9 cellular contexts compared by ENCODE assay signal in the genomic region with DNA sequence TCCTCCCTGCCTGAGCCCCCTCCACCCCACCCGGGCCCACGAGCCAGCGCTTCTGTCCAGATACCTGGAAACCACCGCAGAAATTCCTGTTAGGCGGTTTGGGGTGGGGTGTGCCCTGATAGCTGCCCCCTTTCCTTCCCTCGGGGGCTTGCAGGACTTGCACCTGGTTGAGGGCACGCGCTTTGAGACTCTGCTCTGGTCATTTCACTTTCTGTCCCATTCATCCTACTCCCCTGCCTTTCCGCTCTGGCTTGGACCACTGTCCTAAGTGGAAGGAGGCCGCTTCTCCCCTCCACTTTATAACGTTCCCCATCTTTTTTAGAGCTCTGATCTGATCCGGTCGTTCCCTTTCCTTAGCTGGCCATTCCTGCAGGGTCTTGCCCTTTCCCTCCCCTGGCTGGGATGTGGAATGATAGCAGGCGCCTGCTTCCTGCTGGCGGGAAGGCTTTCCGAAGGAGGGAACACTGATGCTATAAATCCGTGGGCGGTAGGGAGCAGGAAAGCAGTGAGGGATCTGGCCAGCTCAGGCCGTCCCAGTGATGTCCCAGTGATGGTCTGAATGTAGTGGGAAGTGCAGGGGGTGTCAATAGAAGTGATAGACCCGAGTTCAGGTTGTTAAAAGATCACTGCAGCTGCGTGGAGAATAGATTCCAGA. TPM values are rescaled to one million over a fixed set of nuclear protein-coding genes. Genes with fewer than 3 reads are reported as not detected.
DNase-seq lines count a peak whose midpoint lies in the region; ATAC-seq, FAIRE-seq and TF ChIP-seq lines count a peak whose summit lies in the region.
"Had no signal": no experiment of that assay in that cellular context is flagged by ENCODE, and none has a peak within 500 bp of the region (broad histone marks: within the 10 kb centered on the region; RNA-seq: fewer than 3 reads in every experiment).

No MANE protein-coding gene starts in this region.

- no peak for FAIRE-seq in GM19239 (lab: Jason Lieb, UNC)

- H3K4me2 ChIP-seq in hepatocyte, result peak overlapping the region; percentile 99

- H3K4me3 ChIP-seq in WERI-Rb-1 (ENCODE audit: low read depth, low read length) (peak overlapping the region; percentile 69), hepatocyte (no peak overlapping the region)

- H3K27ac Mint-ChIP-seq in stimulated activated naive CD8-positive, alpha-beta T cell treated with anti-CD3 and anti-CD28 coated beads, Interleukin-15, amount 100 ng/mL, for 72 hours, result peak overlapping the region; percentile 9 to 73

- H3K27me3 ChIP-seq in WERI-Rb-1 (ENCODE audit: insufficient read depth, low read depth, severe bottlenecking) (no peaks in the 10 kb centered on the region), hepatocyte (no peaks in the 10 kb centered on the region)

- H3K9me3 Mint-ChIP-seq in stimulated activated naive CD8-positive, alpha-beta T cell treated with anti-CD3 and anti-CD28 coated beads, Interleukin-15, amount 100 ng/mL, for 72 hours, result peaks cover 7 to 20% of the 10 kb centered on the region in 2 donors

- H2AFZ ChIP-seq in hepatocyte, result no peak overlapping the region

- H3K36me3 ChIP-seq in WERI-Rb-1, result peaks cover 36% of the 10 kb centered on the region
- H3K36me3 ChIP-seq in hepatocyte (replicated peaks; ENCODE audit: insufficient read depth, low read depth), result no peaks in the 10 kb centered on the region

- H3K4me3 Mint-ChIP-seq in stimulated activated naive CD8-positive, alpha-beta T cell treated with anti-CD3 and anti-CD28 coated beads, Interleukin-15, amount 100 ng/mL, for 72 hours, result peak overlapping the region; percentile 87 to 89

- H3K4me1 Mint-ChIP-seq in stimulated activated naive CD8-positive, alpha-beta T cell treated with anti-CD3 and anti-CD28 coated beads, Interleukin-15, amount 100 ng/mL, for 72 hours, result peaks cover 58% of the 10 kb centered on the region

- H3K79me2 ChIP-seq in hepatocyte, result peaks cover 50% of the 10 kb centered on the region

- TF ChIP-seq CTCF in WERI-Rb-1 (IDR thresholded peaks at IDR 0.05; ENCODE audit: low read depth, low read length), result no peak
- no peak for TF ChIP-seq CTCF in hepatocyte (IDR thresholded peaks at IDR 0.05; ENCODE audit: poor library complexity)

- H3K9me2 ChIP-seq in hepatocyte (replicated peaks; ENCODE audit: insufficient read depth), result no peaks in the 10 kb centered on the region

- H3K27me3 Mint-ChIP-seq in stimulated activated naive CD8-positive, alpha-beta T cell treated with anti-CD3 and anti-CD28 coated beads, Interleukin-15, amount 100 ng/mL, for 72 hours, result no peaks in the 10 kb centered on the region

- H3K9me3 ChIP-seq in WERI-Rb-1 (ENCODE audit: severe bottlenecking) (no peaks in the 10 kb centered on the region), hepatocyte (ENCODE audit: low read depth) (no peaks in the 10 kb centered on the region)

- DNase-seq in NCI-H82 (lab: John Stamatoyannopoulos, UW) (peak; percentile 31), NCI-H82 treated with DMSO at 0.1 percent for 48 hours (lab: John Stamatoyannopoulos, UW; ENCODE audit: unreplicated experiment) (no peak), WERI-Rb-1 (no peak), hepatocyte (ENCODE audit: low spot score) (no peak), dedifferentiated amniotic fluid mesenchymal stem cell (ENCODE audit: extremely low spot score) (no peak), GM19239 (ENCODE audit: insufficient read length, low spot score) (no peak), DMS53 (lab: John Stamatoyannopoulos, UW) (no peak)
- no peak for DNase-seq in stimulated activated naive CD8-positive, alpha-beta T cell treated with anti-CD3 and anti-CD28 coated beads, Interleukin-15, amount 100 ng/mL, for 72 hours
- DNase-seq: C1 segment of cervical spinal cord had no signal

- no peak for ATAC-seq in stimulated activated naive CD8-positive, alpha-beta T cell treated with anti-CD3 and anti-CD28 coated beads, Interleukin-15, amount 100 ng/mL, for 72 hours

- H4K20me1 ChIP-seq in hepatocyte (ENCODE audit: insufficient read depth, poor library complexity, severe bottlenecking), result no peaks in the 10 kb centered on the region

- 35% methylated on average over 20 of the region's 21 CpGs for WGBS in hepatocyte (ENCODE audit: low lambda C conversion rate, missing lambda C conversion rate)

- H3K4me1 ChIP-seq in hepatocyte (ENCODE audit: insufficient read depth), result peaks cover 15% of the 10 kb centered on the region

- no peak overlapping the region for H3K27ac ChIP-seq in WERI-Rb-1
- H3K27ac ChIP-seq in hepatocyte, result no peak overlapping the region

RNA-seq across cellular contexts. Expression of a gene that starts 0.9 kb away (rescaled TPM):
- total RNA-seq in hepatocyte, result 16.6 and 23.4 TPM in 2 replicates
- polyA plus RNA-seq in hepatocyte, result 27.4 and 28.7 TPM in 2 replicates

RNA-seq across cellular contexts. Expression of a gene that starts 1.4 kb away (rescaled TPM):
- total RNA-seq in hepatocyte, result 14.2 and 23.5 TPM in 2 replicates
- 18.7 and 19.0 TPM in 2 replicates for polyA plus RNA-seq in hepatocyte
